In genomic region chr1:218760601-218761570, GRCh38 we compare ENCODE assay signal across 19 cellular contexts.
DNase-seq lines count a peak whose midpoint lies in the region; ATAC-seq and TF ChIP-seq lines count a peak whose summit lies in the region.
"Had no signal": no experiment of that assay in that cellular context is flagged by ENCODE, and none has a peak within 500 bp of the region (broad histone marks: within the 10 kb centered on the region; RNA-seq: fewer than 3 reads in every experiment).

No MANE protein-coding gene starts in this region.

- H3K9me2 ChIP-seq in PC-3 (replicated peaks; ENCODE audit: low read length): 0 out of 2 replicates have a peak, but pooled peaks cover 3% of the 10 kb centered on the region

- BruUV-seq in Calu3 (replicated peaks; lab: Mats Ljungman, UMichigan) (no TSS peak), PC-3 (replicated peaks; lab: Mats Ljungman, UMichigan) (no TSS peak)

- CTCF ChIA-PET in Calu3 (lab: Charles Lee): no interaction called here
- CTCF ChIA-PET in PC-3 (lab: Charles Lee): no interaction called here

- H3K4me3 Mint-ChIP-seq in Calu3 (ENCODE audit: low read depth, unreplicated experiment) (no peak overlapping the region), chondrocyte (ENCODE audit: unreplicated experiment) (no peak overlapping the region), endothelial cell (ENCODE audit: unreplicated experiment) (no peak overlapping the region)
- H3K4me3 Mint-ChIP-seq: CD4-positive, alpha-beta memory T cell; HFFc6 had no signal

- H4K20me1 ChIP-seq in PC-3 (ENCODE audit: low read length) (no peaks in the 10 kb centered on the region), osteoblast (ENCODE audit: insufficient read depth, low read length) (no peaks in the 10 kb centered on the region)
- H4K20me1 ChIP-seq: BLaER1 had no signal

- H3K9me3 ChIP-seq in PC-3 (ENCODE audit: low read length) (no peaks in the 10 kb centered on the region), osteoblast (ENCODE audit: low read depth, low read length) (no peaks in the 10 kb centered on the region), right cardiac atrium (ENCODE audit: control insufficient read depth, low read length) (no peaks in the 10 kb centered on the region)
- H3K9me3 ChIP-seq: BLaER1 had no signal

- H3F3A ChIP-seq in PC-3 (ENCODE audit: low read length, unreplicated experiment): no peaks in the 10 kb centered on the region

- no peak overlapping the region for H3K27ac ChIP-seq in PC-3 (ENCODE audit: low read length)
- H3K27ac ChIP-seq in osteoblast (ENCODE audit: low read depth, low read length): no peak overlapping the region
- no peak overlapping the region for H3K27ac ChIP-seq in right cardiac atrium (ENCODE audit: low read length)
- H3K27ac ChIP-seq: BLaER1, KMS-11 had no signal

- H3K4me2 ChIP-seq in PC-3 (ENCODE audit: low read length) (no peak overlapping the region), osteoblast (ENCODE audit: insufficient read depth, low read length) (no peak overlapping the region)
- H3K4me2 ChIP-seq: BLaER1, KMS-11 had no signal

- H2AFZ ChIP-seq in PC-3 (ENCODE audit: low read length) (0 out of 2 replicates have a peak overlapping the region, but pooled peaks have one; percentile 6), osteoblast (ENCODE audit: low read length) (no peak overlapping the region)

- H3K36me3 ChIP-seq in PC-3 (ENCODE audit: low read depth, low read length) (no peaks in the 10 kb centered on the region), osteoblast (ENCODE audit: insufficient read depth, low read length) (no peaks in the 10 kb centered on the region)
- H3K36me3 ChIP-seq: BLaER1 had no signal

- DNase-seq in Calu3 (no peak), PC-3 (no peak), chondrocyte (ENCODE audit: low spot score) (no peak), osteoblast (ENCODE audit: insufficient read length, low spot score, missing footprints) (peak; percentile 56), right cardiac atrium (no peak), HuH-7.5 (ENCODE audit: low spot score) (no peak), LoVo (ENCODE audit: low spot score) (no peak), endothelial cell (ENCODE audit: low spot score) (no peak)
- DNase-seq: CD4-positive, alpha-beta memory T cell; HFFc6; NCI-H1436 treated with DMSO at 0.1 percent for 48 hours; NCI-H2081; NCI-H2171 treated with DMSO at 0.1 percent for 48 hours; NCI-H748 treated with DMSO at 0.1 percent for 48 hours; RPMI8226; SHP77 treated with DMSO at 0.1 percent for 48 hours had no signal

- WGBS in right cardiac atrium: 79% methylated on average over 3 of the region's 3 CpGs

- no peak overlapping the region for H3K9ac ChIP-seq in PC-3 (ENCODE audit: low read length)
- H3K9ac ChIP-seq: BLaER1, KMS-11 had no signal

- peaks cover 67% of the 10 kb centered on the region for H3K4me1 Mint-ChIP-seq in Calu3 (ENCODE audit: low read depth, unreplicated experiment)
- peaks cover 30% of the 10 kb centered on the region for H3K4me1 Mint-ChIP-seq in chondrocyte (ENCODE audit: low read depth)
- H3K4me1 Mint-ChIP-seq in endothelial cell (ENCODE audit: unreplicated experiment): peaks cover 4% of the 10 kb centered on the region
- H3K4me1 Mint-ChIP-seq: CD4-positive, alpha-beta memory T cell had no signal

- no peak for ATAC-seq in PC-3
- no peak for ATAC-seq in right cardiac atrium
- ATAC-seq: HepG2 had no signal

- intact Hi-C loops in Calu3 (cut with micrococcal nuclease; ENCODE audit: unreplicated experiment): loop anchor here (5.0 kb wide), 3 partner anchors 54 to 306 kb away; no protein-coding TSS in a partner anchor
- intact Hi-C loops in PC-3 (cut with micrococcal nuclease): no loop called here
- intact Hi-C loops in right cardiac atrium (cut with DNase I): no loop called here

- H3K27ac Mint-ChIP-seq in Calu3 (ENCODE audit: unreplicated experiment) (peak overlapping the region; percentile 83), chondrocyte (ENCODE audit: unreplicated experiment) (peak overlapping the region; percentile 45), endothelial cell (ENCODE audit: unreplicated experiment) (no peak overlapping the region)
- H3K27ac Mint-ChIP-seq: CD4-positive, alpha-beta memory T cell; HFFc6 had no signal

- H3K9me3 Mint-ChIP-seq in Calu3 (ENCODE audit: low read depth, unreplicated experiment) (peaks cover 2% of the 10 kb centered on the region), chondrocyte (ENCODE audit: low read depth) (no peaks in the 10 kb centered on the region), endothelial cell (ENCODE audit: unreplicated experiment) (no peaks in the 10 kb centered on the region)
- H3K9me3 Mint-ChIP-seq: HFFc6 had no signal

- H3K36me3 Mint-ChIP-seq in Calu3 (ENCODE audit: insufficient read depth, unreplicated experiment) (no peaks in the 10 kb centered on the region), chondrocyte (ENCODE audit: low read depth) (no peaks in the 10 kb centered on the region), endothelial cell (ENCODE audit: low read depth, unreplicated experiment) (no peaks in the 10 kb centered on the region)
- H3K36me3 Mint-ChIP-seq: CD4-positive, alpha-beta memory T cell had no signal

- TF ChIP-seq CTCF in Calu3 (IDR thresholded peaks at IDR 0.05; ENCODE audit: unreplicated experiment) (no peak), PC-3 (conservative IDR thresholded peaks at IDR 0.05; ENCODE audit: low read depth, low read length) (no peak), chondrocyte (IDR thresholded peaks at IDR 0.05) (no peak), osteoblast (IDR thresholded peaks at IDR 0.05; ENCODE audit: extremely low read depth, low read depth, low read length) (no peak), endothelial cell (IDR thresholded peaks at IDR 0.05; ENCODE audit: unreplicated experiment) (no peak)

- H3K79me2 ChIP-seq in PC-3 (ENCODE audit: low read length): no peaks in the 10 kb centered on the region
- H3K79me2 ChIP-seq in osteoblast (ENCODE audit: insufficient read depth, low read length): no peaks in the 10 kb centered on the region

- H3K27me3 Mint-ChIP-seq in Calu3 (ENCODE audit: unreplicated experiment): no peaks in the 10 kb centered on the region
- no peaks in the 10 kb centered on the region for H3K27me3 Mint-ChIP-seq in chondrocyte (ENCODE audit: low read depth)
- no peaks in the 10 kb centered on the region for H3K27me3 Mint-ChIP-seq in endothelial cell (ENCODE audit: unreplicated experiment)
- H3K27me3 Mint-ChIP-seq: CD4-positive, alpha-beta memory T cell had no signal

- H3K4me1 ChIP-seq in PC-3 (ENCODE audit: insufficient read depth, low read length): no peaks in the 10 kb centered on the region
- H3K4me1 ChIP-seq in osteoblast (ENCODE audit: insufficient read depth, low read length): no peaks in the 10 kb centered on the region
- H3K4me1 ChIP-seq in right cardiac atrium (ENCODE audit: control insufficient read depth, insufficient read depth, low read length): no peaks in the 10 kb centered on the region
- H3K4me1 ChIP-seq: BLaER1 had no signal

- POLR2A ChIA-PET in PC-3 (lab: Charles Lee; ENCODE audit: unreplicated experiment): interaction anchor here (0.7 kb wide), 1 partner anchor 386 kb away, joined by 3 read pairs; no protein-coding TSS in a partner anchor

- H3K4me3 ChIP-seq in PC-3 (ENCODE audit: low read length) (no peak overlapping the region), osteoblast (ENCODE audit: insufficient read depth, low read length) (no peak overlapping the region), right cardiac atrium (ENCODE audit: low read length) (no peak overlapping the region)
- H3K4me3 ChIP-seq: BLaER1 had no signal

- no peaks in the 10 kb centered on the region for H3K27me3 ChIP-seq in PC-3 (ENCODE audit: low read length)
- H3K27me3 ChIP-seq in osteoblast (ENCODE audit: insufficient read depth, low read length): no peaks in the 10 kb centered on the region
- no peaks in the 10 kb centered on the region for H3K27me3 ChIP-seq in right cardiac atrium (ENCODE audit: control insufficient read depth, insufficient read depth)
- H3K27me3 ChIP-seq: BLaER1 had no signal
